ENCODE assay signal across 8 cellular contexts in the genomic region with DNA sequence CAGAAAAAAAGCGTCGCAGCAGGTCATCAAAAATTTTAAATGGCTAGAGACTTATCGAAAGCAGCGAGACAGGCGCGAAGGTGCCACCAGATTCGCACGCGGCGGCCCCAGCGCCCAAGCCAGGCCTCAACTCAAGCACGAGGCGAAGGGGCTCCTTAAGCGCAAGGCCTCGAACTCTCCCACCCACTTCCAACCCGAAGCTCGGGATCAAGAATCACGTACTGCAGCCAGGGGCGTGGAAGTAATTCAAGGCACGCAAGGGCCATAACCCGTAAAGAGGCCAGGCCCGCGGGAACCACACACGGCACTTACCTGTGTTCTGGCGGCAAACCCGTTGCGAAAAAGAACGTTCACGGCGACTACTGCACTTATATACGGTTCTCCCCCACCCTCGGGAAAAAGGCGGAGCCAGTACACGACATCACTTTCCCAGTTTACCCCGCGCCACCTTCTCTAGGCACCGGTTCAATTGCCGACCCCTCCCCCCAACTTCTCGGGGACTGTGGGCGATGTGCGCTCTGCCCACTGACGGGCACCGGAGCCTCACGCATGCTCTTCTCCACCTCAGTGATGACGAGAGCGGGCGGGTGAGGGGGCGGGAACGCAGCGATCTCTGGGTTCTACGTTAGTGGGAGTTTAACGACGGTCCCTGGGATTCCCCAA. TPM values are rescaled to one million over a fixed set of nuclear protein-coding genes. Genes with fewer than 3 reads are reported as not detected.
DNase-seq lines count a peak whose midpoint lies in the region; ATAC-seq and TF ChIP-seq lines count a peak whose summit lies in the region.

A gene (minus strand): TSS at position 345 of the 663 bp plus-strand sequence. CDS start 1,006 bp downstream, outside the sequence.

- H3K27ac ChIP-seq in esophagus (ENCODE audit: low read depth in 2 of 2, low read length in 1 of 2) = peak within 1 kb of the TSS; percentile 100
- H3K27ac ChIP-seq in muscle layer of colon (ENCODE audit: low read depth, low read length) = peak within 1 kb of the TSS; percentile 100

- H3K4me3 Mint-ChIP-seq in activated T-cell treated with anti-CD3 and anti-CD28 coated beads, Interleukin-2, amount 50 U/mL, for 4 hours = peak within 1 kb of the TSS; percentile 98

- H3K27me3 Mint-ChIP-seq in activated T-cell treated with anti-CD3 and anti-CD28 coated beads, Interleukin-2, amount 50 U/mL, for 4 hours (ENCODE audit: low read depth) = no peaks in the 10 kb centered on the region

- no peaks in the 10 kb centered on the region for H3K9me3 Mint-ChIP-seq in activated T-cell treated with anti-CD3 and anti-CD28 coated beads, Interleukin-2, amount 50 U/mL, for 4 hours

- H3K4me3 ChIP-seq in esophagus (ENCODE audit: low read depth in 1 of 2, low read length in 2 of 2) = peak within 1 kb of the TSS; percentile 89 to 93
- peak within 1 kb of the TSS; percentile 97 to 100 for H3K4me3 ChIP-seq in muscle layer of colon (ENCODE audit: low read depth in 1 of 2, low read length in 2 of 2)

- DNase-seq in DMS153 (lab: John Stamatoyannopoulos, UW) = peak; percentile 100
- peak; percentile 100 for DNase-seq in KBM-7
- peak; percentile 100 for DNase-seq in activated T-cell treated with anti-CD3 and anti-CD28 coated beads, Interleukin-2, amount 50 U/mL, for 4 hours
- peak; percentile 100 for DNase-seq in stimulated activated CD8-positive, alpha-beta memory T cell treated with anti-CD3 and anti-CD28 coated beads, Interleukin-7, amount 100 ng/mL, for 24 hours (ENCODE audit: low read depth)

- H3K4me1 ChIP-seq in esophagus (ENCODE audit: control insufficient read depth in 2 of 2, insufficient read depth in 2 of 2, low read length in 1 of 2) = peaks cover 0 to 2% of the 10 kb centered on the region in 2 donors
- peaks cover 40% of the 10 kb centered on the region for H3K4me1 ChIP-seq in muscle layer of colon (ENCODE audit: insufficient read depth, low read length)

- peaks cover 32% of the 10 kb centered on the region for H3K4me1 Mint-ChIP-seq in activated T-cell treated with anti-CD3 and anti-CD28 coated beads, Interleukin-2, amount 50 U/mL, for 4 hours (ENCODE audit: low read depth)

- peaks cover 0 to 10% of the 10 kb centered on the region in 2 donors for H3K36me3 ChIP-seq in esophagus (ENCODE audit: control insufficient read depth in 2 of 2, insufficient read depth in 2 of 2, low read length in 1 of 2)
- H3K36me3 ChIP-seq in muscle layer of colon (ENCODE audit: insufficient read depth, low read length) = peaks cover 34% of the 10 kb centered on the region

- H3K27me3 ChIP-seq in esophagus (ENCODE audit: control insufficient read depth in 1 of 2, insufficient read depth in 2 of 2, low read length in 2 of 2) (no peaks in the 10 kb centered on the region), muscle layer of colon (ENCODE audit: control insufficient read depth in 1 of 2, insufficient read depth in 2 of 2, low read length in 2 of 2) (no peaks in the 10 kb centered on the region)

- H3K9ac ChIP-seq in muscle layer of colon (ENCODE audit: low read length) = peak within 1 kb of the TSS; percentile 98

- peak; percentile 61 for ATAC-seq in GM21619 (IDR thresholded peaks at IDR 0.05; ENCODE audit: unreplicated experiment)
- ATAC-seq in activated T-cell treated with anti-CD3 and anti-CD28 coated beads, Interleukin-2, amount 50 U/mL, for 4 hours = peak; percentile 62 to 69

- peaks cover 48% of the 10 kb centered on the region for H3K36me3 Mint-ChIP-seq in activated T-cell treated with anti-CD3 and anti-CD28 coated beads, Interleukin-2, amount 50 U/mL, for 4 hours (ENCODE audit: insufficient read depth)

- 0 to 1% methylated on average over 53 of the region's 53 CpGs for WGBS in esophagus, 2 donors

- in situ Hi-C loops in KBM-7 (cut with MboI; ENCODE audit: low pct_unique_long_range_greater_than_20kb, low sequenced_read_pairs) = no loop called here

- H3K9me3 ChIP-seq in esophagus (ENCODE audit: control insufficient read depth in 2 of 2, insufficient read depth in 1 of 2, low read depth in 1 of 2, low read length in 1 of 2) (no peaks in the 10 kb centered on the region), muscle layer of colon (ENCODE audit: low read length) (no peaks in the 10 kb centered on the region)

TF ChIP-seq in PFSK-1, 5 proteins besides CTCF, POLR2A, EP300 and RAD21:
- TF ChIP-seq FOXP2 (optimal IDR thresholded peaks at IDR 0.05; ENCODE audit: borderline replicate concordance, extremely low read depth, extremely low read length, insufficient read depth) = no peak
- TF ChIP-seq TAF1 (IDR thresholded peaks at IDR 0.05; ENCODE audit: borderline replicate concordance, insufficient read depth, low read length) = peak; percentile 100
- peak; percentile 100 for TF ChIP-seq POLR2AphosphoS5 (IDR thresholded peaks at IDR 0.05; ENCODE audit: low read depth, low read length)
- TF ChIP-seq, protein P1, sequence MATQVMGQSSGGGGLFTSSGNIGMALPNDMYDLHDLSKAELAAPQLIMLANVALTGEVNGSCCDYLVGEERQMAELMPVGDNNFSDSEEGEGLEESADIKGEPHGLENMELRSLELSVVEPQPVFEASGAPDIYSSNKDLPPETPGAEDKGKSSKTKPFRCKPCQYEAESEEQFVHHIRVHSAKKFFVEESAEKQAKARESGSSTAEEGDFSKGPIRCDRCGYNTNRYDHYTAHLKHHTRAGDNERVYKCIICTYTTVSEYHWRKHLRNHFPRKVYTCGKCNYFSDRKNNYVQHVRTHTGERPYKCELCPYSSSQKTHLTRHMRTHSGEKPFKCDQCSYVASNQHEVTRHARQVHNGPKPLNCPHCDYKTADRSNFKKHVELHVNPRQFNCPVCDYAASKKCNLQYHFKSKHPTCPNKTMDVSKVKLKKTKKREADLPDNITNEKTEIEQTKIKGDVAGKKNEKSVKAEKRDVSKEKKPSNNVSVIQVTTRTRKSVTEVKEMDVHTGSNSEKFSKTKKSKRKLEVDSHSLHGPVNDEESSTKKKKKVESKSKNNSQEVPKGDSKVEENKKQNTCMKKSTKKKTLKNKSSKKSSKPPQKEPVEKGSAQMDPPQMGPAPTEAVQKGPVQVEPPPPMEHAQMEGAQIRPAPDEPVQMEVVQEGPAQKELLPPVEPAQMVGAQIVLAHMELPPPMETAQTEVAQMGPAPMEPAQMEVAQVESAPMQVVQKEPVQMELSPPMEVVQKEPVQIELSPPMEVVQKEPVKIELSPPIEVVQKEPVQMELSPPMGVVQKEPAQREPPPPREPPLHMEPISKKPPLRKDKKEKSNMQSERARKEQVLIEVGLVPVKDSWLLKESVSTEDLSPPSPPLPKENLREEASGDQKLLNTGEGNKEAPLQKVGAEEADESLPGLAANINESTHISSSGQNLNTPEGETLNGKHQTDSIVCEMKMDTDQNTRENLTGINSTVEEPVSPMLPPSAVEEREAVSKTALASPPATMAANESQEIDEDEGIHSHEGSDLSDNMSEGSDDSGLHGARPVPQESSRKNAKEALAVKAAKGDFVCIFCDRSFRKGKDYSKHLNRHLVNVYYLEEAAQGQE (IDR thresholded peaks at IDR 0.05; ENCODE audit: insufficient read depth in 1 of 2, low read depth in 2 of 2, low read length in 2 of 2) = peak; percentile 60 to 79
- TF ChIP-seq SIN3A (IDR thresholded peaks at IDR 0.05; ENCODE audit: borderline replicate concordance, insufficient read depth, low read length) = peak; percentile 90; the same call in 1 of the 2 replicates
TF ChIP-seq in PFSK-1: peak in this region for 4.

RNA-seq across cellular contexts. Expression of the gene that starts here (rescaled TPM):
- 12,894 TPM for polyA plus RNA-seq in PFSK-1 (2012; ENCODE audit: insufficient read length, low read depth)
- total RNA-seq in activated T-cell treated with anti-CD3 and anti-CD28 coated beads, Interleukin-2, amount 50 U/mL, for 4 hours = over 10,000 TPM; 10,240 to 10,910 (median 10,363) TPM
- polyA plus RNA-seq in esophagus = 1,000 to 10,000 TPM; 5,932 to 7,853 TPM

Comparison
In these comparisons a context has a peak if more than half of its experiments do, and no peak if none do; other contexts are left out.
1. Peak in every context shown above with its lines: DNase-seq, ATAC-seq, H3K4me3 ChIP-seq and H3K27ac ChIP-seq.